37 cellular contexts compared by ENCODE assay signal in the genomic region with DNA sequence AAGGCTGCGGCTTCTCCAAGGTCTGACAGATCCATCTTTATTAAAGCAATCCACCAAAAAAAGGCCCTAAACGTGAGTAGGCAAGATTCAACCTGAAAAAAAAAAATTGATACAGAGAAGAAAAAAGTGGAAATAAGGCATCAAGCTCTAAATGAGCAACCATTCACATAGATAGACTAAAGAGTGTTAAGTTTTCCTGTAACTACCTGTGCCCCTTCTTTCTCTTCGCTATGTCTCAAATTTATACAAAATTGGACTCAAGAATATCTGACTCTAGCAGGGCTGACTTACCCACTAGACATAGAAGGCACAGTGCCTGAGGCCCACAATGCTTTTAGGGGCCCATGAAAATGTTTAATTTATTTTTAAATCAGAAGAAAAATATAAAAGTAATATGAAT. TPM values are rescaled to one million over a fixed set of nuclear protein-coding genes. Genes with fewer than 3 reads are reported as not detected.
"Had no signal": no experiment of that assay in that cellular context is flagged by ENCODE, and none has a peak within 500 bp of the region (broad histone marks: within the 10 kb centered on the region; RNA-seq: fewer than 3 reads in every experiment).

A gene (minus strand): TSS at position 101 of the 400 bp plus-strand sequence. CDS start 66 bp downstream, at position 35.

- DNase-seq: activated B cell treated with CpG ODN at 0.5 μM for 24 hours; activated CD4-positive, alpha-beta memory T cell treated with anti-CD3 and anti-CD28 coated beads for 36 hours; activated CD4-positive, alpha-beta T cell treated with anti-CD3 and anti-CD28 coated beads for 36 hours; activated CD4-positive, alpha-beta T cell treated with anti-CD3 and anti-CD28 coated beads, Interleukin-2, amount 10 ng/mL, durations not matched to agents 24 days and 14 days; activated CD8-positive, alpha-beta memory T cell treated with anti-CD3 and anti-CD28 coated beads, Interleukin-2, amount 10 ng/mL, durations not matched to agents 7 days and 5 days; activated CD8-positive, alpha-beta memory T cell treated with anti-CD3 and anti-CD28 coated beads, Interleukin-2, amount 50 U/mL, for 4 hours; activated CD8-positive, alpha-beta T cell treated with anti-CD3 and anti-CD28 coated beads, Interleukin-2, amount 10 ng/mL, durations not matched to agents 7 days and 5 days; activated effector memory CD4-positive, alpha-beta T cell treated with anti-CD3 and anti-CD28 coated beads, Interleukin-2, amount 50 U/mL, for 16 hours; activated naive CD4-positive, alpha-beta T cell treated with anti-CD3 and anti-CD28 coated beads for 36 hours; activated naive CD8-positive, alpha-beta T cell treated with anti-CD3 and anti-CD28 coated beads for 36 hours; activated naive CD8-positive, alpha-beta T cell treated with anti-CD3 and anti-CD28 coated beads, Interleukin-2, amount 50 U/mL, for 24 hours; activated T-cell treated with anti-CD3 and anti-CD28 coated beads, Interleukin-2, amount 50 U/mL, for 1 hour; activated T-cell treated with anti-CD3 and anti-CD28 coated beads, Interleukin-2, amount 50 U/mL, for 48 hours; adrenal gland; amygdala; central memory CD4-positive, alpha-beta T cell; cerebellar nuclear complex; colonic mucosa; effector CD8-positive, alpha-beta T cell; esophagus squamous epithelium; foreskin melanocyte; T-helper 1 cell; T-helper 17 cell; T1000; WERI-Rb-1 had no signal

- ATAC-seq: activated CD4-positive, alpha-beta T cell treated with anti-CD3 and anti-CD28 coated beads for 36 hours; activated CD4-positive, CD25-positive, alpha-beta regulatory T cell treated with anti-CD3 and anti-CD28 coated beads, Interleukin-2, amount 50 U/mL, for 24 hours; activated CD8-positive, alpha-beta memory T cell treated with anti-CD3 and anti-CD28 coated beads, Interleukin-2, amount 10 ng/mL, durations not matched to agents 7 days and 5 days; activated CD8-positive, alpha-beta T cell treated with anti-CD3 and anti-CD28 coated beads, Interleukin-2, amount 10 ng/mL, durations not matched to agents 7 days and 5 days; activated naive CD8-positive, alpha-beta T cell treated with anti-CD3 and anti-CD28 coated beads, Interleukin-2, amount 50 U/mL, for 24 hours; gastroesophageal sphincter; T-helper 17 cell had no signal

- H3K27me3 Mint-ChIP-seq: activated B cell treated with CpG ODN at 0.5 μM for 24 hours; activated CD4-positive, alpha-beta memory T cell treated with anti-CD3 and anti-CD28 coated beads for 36 hours; activated CD4-positive, alpha-beta T cell treated with anti-CD3 and anti-CD28 coated beads for 36 hours; activated naive CD4-positive, alpha-beta T cell treated with anti-CD3 and anti-CD28 coated beads, Interleukin-2, amount 50 U/mL, for 24 hours; activated naive CD8-positive, alpha-beta T cell treated with anti-CD3 and anti-CD28 coated beads for 36 hours; brain had no signal

- H3K4me3 ChIP-seq: adrenal gland, ascending aorta, breast epithelium, cardiac muscle cell, colonic mucosa, esophagus squamous epithelium, gastroesophageal sphincter had no signal

- H3K27me3 ChIP-seq: adrenal gland, ascending aorta, breast epithelium, cardiac muscle cell, colonic mucosa, esophagus squamous epithelium, gastroesophageal sphincter had no signal

- H3K4me1 Mint-ChIP-seq: activated B cell treated with CpG ODN at 0.5 μM for 24 hours; activated CD4-positive, alpha-beta T cell treated with anti-CD3 and anti-CD28 coated beads for 36 hours; activated naive CD4-positive, alpha-beta T cell treated with anti-CD3 and anti-CD28 coated beads, Interleukin-2, amount 50 U/mL, for 24 hours; activated naive CD8-positive, alpha-beta T cell treated with anti-CD3 and anti-CD28 coated beads for 36 hours; activated naive CD8-positive, alpha-beta T cell treated with anti-CD3 and anti-CD28 coated beads, Interleukin-2, amount 50 U/mL, for 24 hours had no signal

- H3K4me1 ChIP-seq: adrenal gland, ascending aorta, breast epithelium, colonic mucosa had no signal

- H3K9me3 ChIP-seq: adrenal gland, ascending aorta, breast epithelium, colonic mucosa, esophagus squamous epithelium, gastroesophageal sphincter had no signal

- H3K4me3 Mint-ChIP-seq: activated B cell treated with CpG ODN at 0.5 μM for 24 hours; activated CD4-positive, alpha-beta memory T cell treated with anti-CD3 and anti-CD28 coated beads for 36 hours; activated CD4-positive, alpha-beta T cell treated with anti-CD3 and anti-CD28 coated beads for 36 hours; activated CD4-positive, alpha-beta T cell treated with anti-CD3 and anti-CD28 coated beads, Interleukin-2, amount 10 ng/mL, durations not matched to agents 24 days and 14 days; activated CD8-positive, alpha-beta memory T cell treated with anti-CD3 and anti-CD28 coated beads, Interleukin-2, amount 10 ng/mL, durations not matched to agents 7 days and 5 days; activated CD8-positive, alpha-beta T cell treated with anti-CD3 and anti-CD28 coated beads, Interleukin-2, amount 10 ng/mL, durations not matched to agents 7 days and 5 days; activated naive CD4-positive, alpha-beta T cell treated with anti-CD3 and anti-CD28 coated beads for 36 hours; activated naive CD4-positive, alpha-beta T cell treated with anti-CD3 and anti-CD28 coated beads, Interleukin-2, amount 50 U/mL, for 24 hours; activated naive CD8-positive, alpha-beta T cell treated with anti-CD3 and anti-CD28 coated beads for 36 hours; activated naive CD8-positive, alpha-beta T cell treated with anti-CD3 and anti-CD28 coated beads, Interleukin-2, amount 50 U/mL, for 24 hours; activated T-helper 1 cell treated with anti-CD3 and anti-CD28 coated beads, Interleukin-12 subunit alpha, Interleukin-12 subunit beta, Interleukin-2, Interleukin-4 antibody, amounts not matched to agents 30 ng/mL and 10 ng/mL and 1 ng/mL, durations not matched to agents 14 hours and 24 hours and 36 hours; brain; T-helper 17 cell; T-helper 2 cell treated with Interferon-gamma antibody and Interleukin-4, amounts not matched to agents 5 μg/mL and 100 μg/mL, for 36 hours had no signal

- H3K27ac ChIP-seq: ascending aorta, breast epithelium, cardiac muscle cell, colonic mucosa, epithelial cell of prostate, esophagus squamous epithelium, gastroesophageal sphincter, WERI-Rb-1 had no signal

- H3K9me3 Mint-ChIP-seq: activated B cell treated with CpG ODN at 0.5 μM for 24 hours; activated CD4-positive, alpha-beta memory T cell treated with anti-CD3 and anti-CD28 coated beads for 36 hours; activated CD4-positive, alpha-beta T cell treated with anti-CD3 and anti-CD28 coated beads, Interleukin-2, amount 10 ng/mL, durations not matched to agents 24 days and 14 days; activated naive CD4-positive, alpha-beta T cell treated with anti-CD3 and anti-CD28 coated beads for 36 hours; activated naive CD4-positive, alpha-beta T cell treated with anti-CD3 and anti-CD28 coated beads, Interleukin-2, amount 50 U/mL, for 24 hours; activated naive CD8-positive, alpha-beta T cell treated with anti-CD3 and anti-CD28 coated beads for 36 hours; activated naive CD8-positive, alpha-beta T cell treated with anti-CD3 and anti-CD28 coated beads, Interleukin-2, amount 50 U/mL, for 24 hours; activated T-helper 1 cell treated with anti-CD3 and anti-CD28 coated beads, Interleukin-12 subunit alpha, Interleukin-12 subunit beta, Interleukin-2, Interleukin-4 antibody, amounts not matched to agents 30 ng/mL and 10 ng/mL and 1 ng/mL, durations not matched to agents 14 hours and 24 hours and 36 hours; activated T-helper 2 cell treated with anti-CD3 and anti-CD28 coated beads, Interferon-gamma antibody, Interleukin-2, Interleukin-4, amounts not matched to agents 10 μg/mL and 5 μg/mL and 100 μg/mL, durations not matched to agents 14 hours and 24 hours and 36 hours; brain; T-helper 2 cell treated with Interferon-gamma antibody and Interleukin-4, amounts not matched to agents 5 μg/mL and 100 μg/mL, for 36 hours had no signal

- H3K27ac Mint-ChIP-seq: activated B cell treated with CpG ODN at 0.5 μM for 24 hours; activated CD4-positive, alpha-beta memory T cell treated with anti-CD3 and anti-CD28 coated beads for 36 hours; activated CD4-positive, alpha-beta T cell treated with anti-CD3 and anti-CD28 coated beads for 36 hours; activated CD4-positive, alpha-beta T cell treated with anti-CD3 and anti-CD28 coated beads, Interleukin-2, amount 10 ng/mL, durations not matched to agents 24 days and 14 days; activated CD8-positive, alpha-beta memory T cell treated with anti-CD3 and anti-CD28 coated beads, Interleukin-2, amount 10 ng/mL, durations not matched to agents 7 days and 5 days; activated CD8-positive, alpha-beta T cell treated with anti-CD3 and anti-CD28 coated beads, Interleukin-2, amount 10 ng/mL, durations not matched to agents 7 days and 5 days; activated naive CD4-positive, alpha-beta T cell treated with anti-CD3 and anti-CD28 coated beads for 36 hours; activated naive CD4-positive, alpha-beta T cell treated with anti-CD3 and anti-CD28 coated beads, Interleukin-2, amount 50 U/mL, for 24 hours; activated naive CD8-positive, alpha-beta T cell treated with anti-CD3 and anti-CD28 coated beads for 36 hours; activated naive CD8-positive, alpha-beta T cell treated with anti-CD3 and anti-CD28 coated beads, Interleukin-2, amount 50 U/mL, for 24 hours; activated T-helper 1 cell treated with anti-CD3 and anti-CD28 coated beads, Interleukin-12 subunit alpha, Interleukin-12 subunit beta, Interleukin-2, Interleukin-4 antibody, amounts not matched to agents 30 ng/mL and 10 ng/mL and 1 ng/mL, durations not matched to agents 14 hours and 24 hours and 36 hours; activated T-helper 2 cell treated with anti-CD3 and anti-CD28 coated beads, Interferon-gamma antibody, Interleukin-2, Interleukin-4, amounts not matched to agents 10 μg/mL and 5 μg/mL and 100 μg/mL, durations not matched to agents 14 hours and 24 hours and 36 hours; T-helper 17 cell; T-helper 2 cell treated with Interferon-gamma antibody and Interleukin-4, amounts not matched to agents 5 μg/mL and 100 μg/mL, for 36 hours had no signal

- H3K36me3 ChIP-seq: adrenal gland, ascending aorta, breast epithelium, cardiac muscle cell, colonic mucosa, esophagus squamous epithelium, gastroesophageal sphincter, WERI-Rb-1 had no signal

- H3K36me3 Mint-ChIP-seq: activated CD4-positive, alpha-beta memory T cell treated with anti-CD3 and anti-CD28 coated beads for 36 hours; activated CD8-positive, alpha-beta memory T cell treated with anti-CD3 and anti-CD28 coated beads, Interleukin-2, amount 10 ng/mL, durations not matched to agents 7 days and 5 days; activated naive CD4-positive, alpha-beta T cell treated with anti-CD3 and anti-CD28 coated beads, Interleukin-2, amount 50 U/mL, for 24 hours; activated naive CD8-positive, alpha-beta T cell treated with anti-CD3 and anti-CD28 coated beads for 36 hours; brain had no signal

RNA-seq across cellular contexts. Expression of the gene that starts here (rescaled TPM):
- total RNA-seq: ascending aorta, breast epithelium, T-helper 17 cell had no signal
- polyA plus RNA-seq: endothelial cell of umbilical vein had no signal
